ENCODE assay signal across 30 cellular contexts in the genomic region with DNA sequence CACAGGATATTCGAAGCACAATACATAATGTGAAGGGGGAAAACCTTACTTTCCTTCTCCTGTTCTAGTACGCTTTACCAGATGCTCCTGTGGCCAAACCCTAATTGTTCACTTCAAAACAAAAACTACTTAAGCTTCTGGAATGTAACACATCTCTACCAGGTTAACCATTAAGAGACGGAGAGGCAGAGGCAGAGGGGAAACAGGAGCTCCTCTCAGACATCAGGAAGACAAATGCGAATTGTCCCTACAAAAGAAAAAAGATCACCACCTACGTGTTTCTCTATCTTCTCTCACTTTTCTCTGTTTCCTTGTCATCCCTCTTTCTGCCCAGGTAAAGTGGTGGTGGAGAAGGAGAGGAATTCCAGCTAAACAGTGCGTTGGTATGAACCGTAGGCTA.
"Had no signal": no experiment of that assay in that cellular context is flagged by ENCODE, and none has a peak within 500 bp of the region (broad histone marks: within the 10 kb centered on the region; RNA-seq: fewer than 3 reads in every experiment).

No MANE protein-coding gene starts in this region.

- ATAC-seq: activated CD4-positive, CD25-positive, alpha-beta regulatory T cell treated with anti-CD3 and anti-CD28 coated beads, Interleukin-2, amount 50 U/mL, for 24 hours; activated CD8-positive, alpha-beta T cell treated with anti-CD3 and anti-CD28 coated beads for 36 hours; activated T-cell treated with anti-CD3 and anti-CD28 coated beads, Interleukin-2, amount 50 U/mL, for 72 hours; Panc1; Right ventricle myocardium inferior; T-cell had no signal

- H3K27ac ChIP-seq: brain microvascular endothelial cell, cardiac muscle cell, KMS-11, SK-N-MC, WERI-Rb-1 had no signal

- H3K36me3 ChIP-seq: brain microvascular endothelial cell, cardiac muscle cell, MG63, WERI-Rb-1 had no signal

- H3K4me1 Mint-ChIP-seq: activated naive CD4-positive, alpha-beta T cell treated with anti-CD3 and anti-CD28 coated beads, Interleukin-2, amount 10 ng/mL, durations not matched to agents 7 days and 5 days; activated naive CD8-positive, alpha-beta T cell treated with anti-CD3 and anti-CD28 coated beads for 36 hours; T-cell had no signal

- H3K36me3 Mint-ChIP-seq: activated naive CD4-positive, alpha-beta T cell treated with anti-CD3 and anti-CD28 coated beads, Interleukin-2, amount 10 ng/mL, durations not matched to agents 7 days and 5 days; activated naive CD8-positive, alpha-beta T cell treated with anti-CD3 and anti-CD28 coated beads for 36 hours; T-cell had no signal

- H3K27me3 Mint-ChIP-seq: activated CD8-positive, alpha-beta T cell treated with anti-CD3 and anti-CD28 coated beads for 36 hours; activated naive CD4-positive, alpha-beta T cell treated with anti-CD3 and anti-CD28 coated beads, Interleukin-2, amount 10 ng/mL, durations not matched to agents 7 days and 5 days; activated naive CD8-positive, alpha-beta T cell treated with anti-CD3 and anti-CD28 coated beads for 36 hours; T-cell had no signal

- H3K4me3 Mint-ChIP-seq: activated CD8-positive, alpha-beta T cell treated with anti-CD3 and anti-CD28 coated beads for 36 hours; activated naive CD4-positive, alpha-beta T cell treated with anti-CD3 and anti-CD28 coated beads, Interleukin-2, amount 10 ng/mL, durations not matched to agents 7 days and 5 days; activated naive CD8-positive, alpha-beta T cell treated with anti-CD3 and anti-CD28 coated beads for 36 hours; activated T-cell treated with anti-CD3 and anti-CD28 coated beads, Interleukin-2, amount 50 U/mL, for 72 hours; T-cell had no signal

- H3K27me3 ChIP-seq: brain microvascular endothelial cell, cardiac muscle cell, MG63 had no signal

- DNase-seq: activated CD4-positive, alpha-beta T cell treated with anti-CD3 and anti-CD28 coated beads for 4 hours; activated CD8-positive, alpha-beta memory T cell treated with anti-CD3 and anti-CD28 coated beads, Interleukin-2, amount 50 U/mL, for 4 hours; activated CD8-positive, alpha-beta T cell treated with anti-CD3 and anti-CD28 coated beads for 36 hours; activated gamma-delta T cell treated with Interleukin-2 at 50 U/mL for 16 hours; activated naive CD4-positive, alpha-beta T cell treated with anti-CD3 and anti-CD28 coated beads, Interleukin-2, amount 10 ng/mL, durations not matched to agents 7 days and 5 days; activated naive CD8-positive, alpha-beta T cell treated with anti-CD3 and anti-CD28 coated beads for 36 hours; activated T-cell treated with anti-CD3 and anti-CD28 coated beads, Interleukin-2, amount 50 U/mL, for 72 hours; brain microvascular endothelial cell; MG63; MV-4-11; NCI-H1092 treated with DMSO at 0.1 percent for 48 hours; NCI-H1417 treated with DMSO at 0.1 percent for 48 hours; NCI-H1694; NCI-H2029; NCI-H345; NCI-H510A; NCI-H526 treated with DMSO at 0.1 percent for 48 hours; NCI-H82; NK-92 treated with Interleukin-12 subunit alpha and Interleukin-12 subunit beta, amount 100 ng/mL, for 24 hours; OCI-M1; RPMI8226; T-cell; WERI-Rb-1 had no signal

- H3K9me3 ChIP-seq: MG63 had no signal

- H3K9ac ChIP-seq: KMS-11 had no signal

- H3K27ac Mint-ChIP-seq: activated CD8-positive, alpha-beta T cell treated with anti-CD3 and anti-CD28 coated beads for 36 hours; activated naive CD4-positive, alpha-beta T cell treated with anti-CD3 and anti-CD28 coated beads, Interleukin-2, amount 10 ng/mL, durations not matched to agents 7 days and 5 days; activated naive CD8-positive, alpha-beta T cell treated with anti-CD3 and anti-CD28 coated beads for 36 hours; activated T-cell treated with anti-CD3 and anti-CD28 coated beads, Interleukin-2, amount 50 U/mL, for 72 hours; activated T-helper 2 cell treated with anti-CD3 and anti-CD28 coated beads, Interferon-gamma antibody, Interleukin-2, Interleukin-4, amounts not matched to agents 10 μg/mL and 5 μg/mL and 100 μg/mL, durations not matched to agents 14 hours and 24 hours and 36 hours; T-cell had no signal

- H3K4me3 ChIP-seq: cardiac muscle cell, MG63, SK-N-MC had no signal

- H3K4me2 ChIP-seq: KMS-11 had no signal
